27 cellular contexts compared by ENCODE assay signal in the genomic region with DNA sequence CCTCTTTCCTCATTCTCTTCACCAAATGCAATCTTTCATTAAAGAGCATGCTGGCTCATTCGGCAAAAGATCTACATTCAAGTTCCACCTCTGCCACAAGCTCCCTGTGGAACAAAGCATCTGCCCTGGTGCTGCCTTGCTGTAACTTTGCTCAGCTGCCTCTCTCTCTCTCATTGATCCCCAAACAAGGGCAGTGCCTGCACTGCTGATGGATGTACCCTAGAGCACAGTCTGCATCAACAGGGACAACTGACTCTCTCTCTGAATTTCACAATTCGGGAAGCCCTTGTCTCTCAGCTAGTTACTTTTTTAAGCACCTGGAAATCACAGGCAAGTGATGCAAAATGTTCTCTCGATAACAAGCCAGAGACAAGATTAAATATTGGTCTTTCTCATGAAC.
"Had no signal": no experiment of that assay in that cellular context is flagged by ENCODE, and none has a peak within 500 bp of the region (broad histone marks: within the 10 kb centered on the region; RNA-seq: fewer than 3 reads in every experiment).

No MANE protein-coding gene starts in this region.

- H3K4me1 ChIP-seq: breast epithelium, Peyer's patch had no signal

- DNase-seq: activated CD4-positive, alpha-beta T cell treated with anti-CD3 and anti-CD28 coated beads for 4 hours; activated CD8-positive, alpha-beta memory T cell treated with anti-CD3 and anti-CD28 coated beads, Interleukin-2, amount 50 U/mL, for 4 hours; activated CD8-positive, alpha-beta T cell treated with anti-CD3 and anti-CD28 coated beads for 36 hours; activated gamma-delta T cell treated with Interleukin-2 at 50 U/mL for 16 hours; activated naive CD4-positive, alpha-beta T cell treated with anti-CD3 and anti-CD28 coated beads, Interleukin-2, amount 50 U/mL, for 16 hours; activated naive CD8-positive, alpha-beta T cell treated with anti-CD3 and anti-CD28 coated beads, Interleukin-2, amount 10 ng/mL, durations not matched to agents 7 days and 5 days; activated T-cell treated with anti-CD3 and anti-CD28 coated beads, Interleukin-2, amount 50 U/mL, for 72 hours; adrenal gland; anterior cingulate cortex; central memory CD4-positive, alpha-beta T cell; Karpas-422; MM.1S; NCI-H1105; NCI-H1436; NCI-H187 treated with DMSO at 0.1 percent for 48 hours; NCI-H2081 treated with DMSO at 0.1 percent for 48 hours; NCI-H526; NCI-H82; Peyer's patch; Right ventricle myocardium superior; SK-N-SH; T-helper 1 cell had no signal

- H3K36me3 ChIP-seq: adrenal gland, breast epithelium, Peyer's patch, SJCRH30 had no signal

- H3K27me3 ChIP-seq: adrenal gland, breast epithelium, Peyer's patch, SJCRH30 had no signal

- H3K4me3 ChIP-seq: adrenal gland, breast epithelium, K562, Peyer's patch, SJCRH30 had no signal

- H3K9me3 ChIP-seq: adrenal gland, breast epithelium, Peyer's patch, SJCRH30, SK-N-SH had no signal

- ATAC-seq: activated CD4-positive, CD25-positive, alpha-beta regulatory T cell treated with anti-CD3 and anti-CD28 coated beads, Interleukin-2, amount 50 U/mL, for 24 hours; activated CD8-positive, alpha-beta T cell treated with anti-CD3 and anti-CD28 coated beads for 36 hours; activated T-cell treated with anti-CD3 and anti-CD28 coated beads, Interleukin-2, amount 50 U/mL, for 72 hours; K562 had no signal

- FAIRE-seq: K562 had no signal

- H3K27ac ChIP-seq: adrenal gland, Peyer's patch, RWPE1, SJCRH30 had no signal
